In genomic region chr15:92019706-92020105, GRCh38 we compare ENCODE assay signal across 27 cellular contexts.
"Had no signal": no experiment of that assay in that cellular context is flagged by ENCODE, and none has a peak within 500 bp of the region (broad histone marks: within the 10 kb centered on the region; RNA-seq: fewer than 3 reads in every experiment).

No MANE protein-coding gene starts in this region.

- H3K27me3 ChIP-seq: adrenal gland, ascending aorta, breast epithelium, cardiac muscle cell, colonic mucosa, gastrocnemius medialis, heart left ventricle had no signal

- H3K27ac ChIP-seq: adrenal gland, cardiac muscle cell, colonic mucosa, epithelial cell of prostate, gastrocnemius medialis had no signal

- H3K4me1 ChIP-seq: adrenal gland, colonic mucosa, gastrocnemius medialis had no signal

- H3K9me3 ChIP-seq: adrenal gland, ascending aorta, breast epithelium, colonic mucosa, gastrocnemius medialis, heart left ventricle had no signal

- H3K4me3 ChIP-seq: adrenal gland, ascending aorta, breast epithelium, cardiac muscle cell, colonic mucosa, gastrocnemius medialis, heart left ventricle had no signal

- DNase-seq: activated CD4-positive, alpha-beta memory T cell treated with anti-CD3 and anti-CD28 coated beads for 36 hours; activated CD4-positive, alpha-beta T cell treated with anti-CD3 and anti-CD28 coated beads for 36 hours; activated CD4-positive, alpha-beta T cell treated with anti-CD3 and anti-CD28 coated beads, Interleukin-2, amount 10 ng/mL, durations not matched to agents 24 days and 14 days; activated CD4-positive, CD25-positive, alpha-beta regulatory T cell; activated CD4-positive, CD25-positive, alpha-beta regulatory T cell treated with anti-CD3 and anti-CD28 coated beads, Interleukin-2, amount 50 U/mL, for 72 hours; activated effector memory CD4-positive, alpha-beta T cell treated with Interleukin-2 at 50 U/mL for 16 hours; activated gamma-delta T cell treated with Interleukin-2 at 50 U/mL for 16 hours; activated naive CD4-positive, alpha-beta T cell treated with anti-CD3 and anti-CD28 coated beads, Interleukin-2, amount 50 U/mL, for 16 hours; activated naive CD4-positive, alpha-beta T cell treated with Interleukin-2 at 50 U/mL for 16 hours; activated naive CD8-positive, alpha-beta T cell treated with anti-CD3 and anti-CD28 coated beads, Interleukin-2, amount 50 U/mL, for 24 hours; activated T-cell treated with anti-CD3 and anti-CD28 coated beads, Interleukin-2, amount 50 U/mL, for 4 hours; amygdala; central memory CD4-positive, alpha-beta T cell; cerebellar nuclear complex; colonic mucosa; effector CD8-positive, alpha-beta T cell; foreskin fibroblast; gastrocnemius medialis; glutamatergic neuron; heart left ventricle; T-helper 2 cell had no signal

- ATAC-seq: activated CD4-positive, alpha-beta T cell treated with anti-CD3 and anti-CD28 coated beads for 36 hours; activated naive CD8-positive, alpha-beta T cell treated with anti-CD3 and anti-CD28 coated beads, Interleukin-2, amount 50 U/mL, for 24 hours; activated T-cell treated with anti-CD3 and anti-CD28 coated beads, Interleukin-2, amount 50 U/mL, for 4 hours; activated T-helper 17 cell treated with anti-CD3 and anti-CD28 coated beads, Interleukin-2, amount 50 U/mL, for 72 hours; gastrocnemius medialis had no signal

- H3K36me3 ChIP-seq: adrenal gland, ascending aorta, breast epithelium, cardiac muscle cell, colonic mucosa, gastrocnemius medialis, heart left ventricle had no signal
